Comparison of ENCODE assay signal across 27 cellular contexts in genomic region chr12:89393551-89394121, GRCh38. TPM values are rescaled to one million over a fixed set of nuclear protein-coding genes. Genes with fewer than 3 reads are reported as not detected.
DNase-seq lines count a peak whose midpoint lies in the region; ATAC-seq and TF ChIP-seq lines count a peak whose summit lies in the region.
"Had no signal": no experiment of that assay in that cellular context is flagged by ENCODE, and none has a peak within 500 bp of the region (broad histone marks: within the 10 kb centered on the region; RNA-seq: fewer than 3 reads in every experiment).

No MANE protein-coding gene starts in this region.

- no peak overlapping the region for H2BK120ac ChIP-seq in IMR-90 (ENCODE audit: low read depth, low read length)

- H3K4me2 ChIP-seq in IMR-90 (ENCODE audit: low read depth, low read length), result no peak overlapping the region

- H3K36me3 ChIP-seq in IMR-90 (ENCODE audit: control insufficient read depth, insufficient read depth, low read length), result no peaks in the 10 kb centered on the region
- H3K36me3 ChIP-seq: BLaER1 treated with 17β-estradiol and CSF1 and Interleukin-3, amounts not matched to agents 10 nM and 100 nM; heart right ventricle; SJCRH30; tibial nerve; WERI-Rb-1 had no signal

- H3K27me3 Mint-ChIP-seq in activated T-helper 2 cell treated with anti-CD3 and anti-CD28 coated beads, Interferon-gamma antibody, Interleukin-2, Interleukin-4, amounts not matched to agents 10 μg/mL and 5 μg/mL and 100 μg/mL, durations not matched to agents 14 hours and 24 hours and 36 hours (ENCODE audit: low read depth), result no peaks in the 10 kb centered on the region
- H3K27me3 Mint-ChIP-seq in natural killer cell treated with Interleukin-12 subunit alpha and Interleukin-12 subunit beta and Interleukin-15 and Interleukin-18, amount 100 ng/mL, for 72 hours, result no peaks in the 10 kb centered on the region
- H3K27me3 Mint-ChIP-seq in activated T-cell treated with anti-CD3 and anti-CD28 coated beads, Interleukin-2, amount 50 U/mL, for 72 hours (ENCODE audit: low read depth), result no peaks in the 10 kb centered on the region
- H3K27me3 Mint-ChIP-seq: activated CD4-positive, alpha-beta T cell treated with anti-CD3 and anti-CD28 coated beads, Interleukin-2, amount 10 ng/mL, durations not matched to agents 7 days and 5 days; activated CD8-positive, alpha-beta memory T cell treated with anti-CD3 and anti-CD28 coated beads, Interleukin-2, amount 10 ng/mL, durations not matched to agents 7 days and 5 days; activated naive CD8-positive, alpha-beta T cell; stimulated activated naive CD8-positive, alpha-beta T cell treated with anti-CD3 and anti-CD28 coated beads, Interleukin-15, Interleukin-2, amounts not matched to agents 100 ng/mL and 50 ng/mL, for 24 hours had no signal

- H2BK5ac ChIP-seq in IMR-90 (ENCODE audit: low read depth, low read length, poor library complexity, severe bottlenecking), result no peak overlapping the region

- H2BK20ac ChIP-seq in IMR-90 (ENCODE audit: low read depth, low read length), result no peak overlapping the region

- H3K4me1 Mint-ChIP-seq in activated T-helper 2 cell treated with anti-CD3 and anti-CD28 coated beads, Interferon-gamma antibody, Interleukin-2, Interleukin-4, amounts not matched to agents 10 μg/mL and 5 μg/mL and 100 μg/mL, durations not matched to agents 14 hours and 24 hours and 36 hours (ENCODE audit: low read depth), result peaks cover 45% of the 10 kb centered on the region
- H3K4me1 Mint-ChIP-seq in natural killer cell treated with Interleukin-12 subunit alpha and Interleukin-12 subunit beta and Interleukin-15 and Interleukin-18, amount 100 ng/mL, for 72 hours (ENCODE audit: low read depth in 2 of 2), result peaks cover 53% of the 10 kb centered on the region in 2 donors
- peaks cover 38% of the 10 kb centered on the region for H3K4me1 Mint-ChIP-seq in activated T-cell treated with anti-CD3 and anti-CD28 coated beads, Interleukin-2, amount 50 U/mL, for 72 hours (ENCODE audit: low read depth)

- H3K9me3 Mint-ChIP-seq in activated T-helper 2 cell treated with anti-CD3 and anti-CD28 coated beads, Interferon-gamma antibody, Interleukin-2, Interleukin-4, amounts not matched to agents 10 μg/mL and 5 μg/mL and 100 μg/mL, durations not matched to agents 14 hours and 24 hours and 36 hours, result no peaks in the 10 kb centered on the region
- no peaks in the 10 kb centered on the region for H3K9me3 Mint-ChIP-seq in natural killer cell treated with Interleukin-12 subunit alpha and Interleukin-12 subunit beta and Interleukin-15 and Interleukin-18, amount 100 ng/mL, for 72 hours
- peaks cover 0 to 2% of the 10 kb centered on the region in 2 donors for H3K9me3 Mint-ChIP-seq in activated T-cell treated with anti-CD3 and anti-CD28 coated beads, Interleukin-2, amount 50 U/mL, for 72 hours
- H3K9me3 Mint-ChIP-seq: stimulated activated naive CD8-positive, alpha-beta T cell treated with anti-CD3 and anti-CD28 coated beads, Interleukin-15, Interleukin-2, amounts not matched to agents 100 ng/mL and 50 ng/mL, for 24 hours had no signal

- no peak overlapping the region for H2AFZ ChIP-seq in IMR-90 (replicated peaks; ENCODE audit: low read length, poor library complexity)

- ATAC-seq in IMR-90 (ENCODE audit: low read depth), result no peak
- ATAC-seq in natural killer cell treated with Interleukin-12 subunit alpha and Interleukin-12 subunit beta and Interleukin-15 and Interleukin-18, amount 100 ng/mL, for 72 hours, result peak in 1 of 2 donors; percentile 35
- ATAC-seq in activated T-cell treated with anti-CD3 and anti-CD28 coated beads, Interleukin-2, amount 50 U/mL, for 72 hours (replicated peaks in 1 of 2), result no peak
- ATAC-seq: activated CD8-positive, alpha-beta memory T cell treated with anti-CD3 and anti-CD28 coated beads, Interleukin-2, amount 10 ng/mL, durations not matched to agents 7 days and 5 days had no signal

- TF ChIP-seq POLR2A in IMR-90 (IDR thresholded peaks at IDR 0.05; ENCODE audit: low read depth, low read length), result no peak
- TF ChIP-seq POLR2A in lower leg skin (IDR thresholded peaks at IDR 0.05), result no peak

- CTCF ChIA-PET in IMR-90 (lab: Yijun Ruan, JAX), result no interaction called here

- peak overlapping the region; percentile 1 for H3K27ac Mint-ChIP-seq in activated T-helper 2 cell treated with anti-CD3 and anti-CD28 coated beads, Interferon-gamma antibody, Interleukin-2, Interleukin-4, amounts not matched to agents 10 μg/mL and 5 μg/mL and 100 μg/mL, durations not matched to agents 14 hours and 24 hours and 36 hours
- peak overlapping the region; percentile 2 to 74 for H3K27ac Mint-ChIP-seq in natural killer cell treated with Interleukin-12 subunit alpha and Interleukin-12 subunit beta and Interleukin-15 and Interleukin-18, amount 100 ng/mL, for 72 hours
- no peak overlapping the region for H3K27ac Mint-ChIP-seq in activated T-cell treated with anti-CD3 and anti-CD28 coated beads, Interleukin-2, amount 50 U/mL, for 72 hours
- H3K27ac Mint-ChIP-seq: activated CD4-positive, alpha-beta T cell treated with anti-CD3 and anti-CD28 coated beads, Interleukin-2, amount 10 ng/mL, durations not matched to agents 7 days and 5 days; activated CD8-positive, alpha-beta memory T cell treated with anti-CD3 and anti-CD28 coated beads, Interleukin-2, amount 10 ng/mL, durations not matched to agents 7 days and 5 days; activated naive CD8-positive, alpha-beta T cell; stimulated activated naive CD8-positive, alpha-beta T cell treated with anti-CD3 and anti-CD28 coated beads, Interleukin-15, Interleukin-2, amounts not matched to agents 100 ng/mL and 50 ng/mL, for 24 hours had no signal

- no peak overlapping the region for H4K91ac ChIP-seq in IMR-90 (ENCODE audit: insufficient read depth, low read depth, low read length)

- H3K9ac ChIP-seq in IMR-90 (ENCODE audit: low read depth, low read length), result no peak overlapping the region
- H3K9ac ChIP-seq: BLaER1 treated with 17β-estradiol and CSF1 and Interleukin-3, amounts not matched to agents 10 nM and 100 nM had no signal

- no peak overlapping the region for H3K27ac ChIP-seq in IMR-90 (ENCODE audit: insufficient read depth, low read length)
- H3K27ac ChIP-seq: SJCRH30, tibial nerve, WERI-Rb-1 had no signal

- TF ChIP-seq CTCF in IMR-90 (conservative IDR thresholded peaks at IDR 0.05; ENCODE audit: low read depth, low read length), result no peak
- no peak for TF ChIP-seq CTCF in lower leg skin (IDR thresholded peaks at IDR 0.05)

- WGBS in IMR-90 (ENCODE audit: extremely low coverage in 2 of 2, insufficient read length in 1 of 2), 2 experiments, result 29% methylated on average over 1 of the region's 3 CpGs; no CpG with 5 or more reads in 1 of the 2 experiments
- 57 to 63% methylated on average over 3 of the region's 3 CpGs for WGBS in lower leg skin, 2 donors

- H3K4ac ChIP-seq in IMR-90 (ENCODE audit: low read depth, low read length), result no peak overlapping the region

- in situ Hi-C loops in IMR-90 (cut with MboI; ENCODE audit: low sequenced_read_pairs), result no loop called here

- H3K23ac ChIP-seq in IMR-90 (ENCODE audit: low read depth, low read length), result 0 out of 2 replicates have a peak overlapping the region, but pooled peaks have one; percentile 17

- 0 out of 4 replicates have a peak, but pooled peaks cover 0 to 5% of the 10 kb centered on the region in 2 experiments for H3K79me1 ChIP-seq in IMR-90 (ENCODE audit: low read depth in 1 of 2, low read length in 2 of 2)

- H3K18ac ChIP-seq in IMR-90 (ENCODE audit: low read depth, low read length), result no peak overlapping the region

- H3K4me1 ChIP-seq in IMR-90 (ENCODE audit: control insufficient read depth, insufficient read depth, low read length), result peaks cover 9% of the 10 kb centered on the region

- DNase-seq in AML-193 (lab: John Stamatoyannopoulos, UW) (peak; percentile 43 to 49), IMR-90 (peak; percentile 32), NK-92 (lab: John Stamatoyannopoulos, UW; ENCODE audit: unreplicated experiment) (no peak), lower leg skin (ENCODE audit: low spot score in 2 of 2) (no peak), iPS-NIHi11 (ENCODE audit: low spot score) (no peak)
- DNase-seq in activated T-helper 2 cell treated with anti-CD3 and anti-CD28 coated beads, Interferon-gamma antibody, Interleukin-2, Interleukin-4, amounts not matched to agents 10 μg/mL and 5 μg/mL and 100 μg/mL, durations not matched to agents 14 hours and 24 hours and 36 hours (ENCODE audit: low spot score), result no peak
- no peak for DNase-seq in natural killer cell treated with Interleukin-12 subunit alpha and Interleukin-12 subunit beta and Interleukin-15 and Interleukin-18, amount 100 ng/mL, for 72 hours (ENCODE audit: low spot score)
- no peak for DNase-seq in activated T-cell treated with anti-CD3 and anti-CD28 coated beads, Interleukin-2, amount 50 U/mL, for 72 hours
- DNase-seq: activated CD4-positive, alpha-beta T cell treated with anti-CD3 and anti-CD28 coated beads, Interleukin-2, amount 10 ng/mL, durations not matched to agents 7 days and 5 days; activated CD8-positive, alpha-beta memory T cell treated with anti-CD3 and anti-CD28 coated beads, Interleukin-2, amount 10 ng/mL, durations not matched to agents 7 days and 5 days; cerebellar nuclear complex; GDM1; H7; heart right ventricle; KG1; NCI-H1694 treated with DMSO at 0.1 percent for 48 hours; NCI-H2227 treated with DMSO at 0.1 percent for 48 hours; NCI-H748 treated with DMSO at 0.1 percent for 48 hours; retina; SJCRH30; stimulated activated CD4-positive, alpha-beta T cell treated with anti-CD3 and anti-CD28 coated beads, Interleukin-12 subunit alpha, Interleukin-12 subunit beta, amount 100 ng/mL, for 4 hours; WERI-Rb-1 had no signal

- no peak overlapping the region for H4K5ac ChIP-seq in IMR-90 (ENCODE audit: low read depth, low read length)

- H4K20me1 ChIP-seq in IMR-90 (ENCODE audit: insufficient read depth, low read length), result no peaks in the 10 kb centered on the region
- H4K20me1 ChIP-seq: BLaER1 treated with 17β-estradiol and CSF1 and Interleukin-3, amounts not matched to agents 10 nM and 100 nM had no signal

- H4K8ac ChIP-seq in IMR-90 (ENCODE audit: low read depth in 2 of 2, low read length in 2 of 2), result peak overlapping the region in 1 of 2 experiments; percentile 22; a peak in 1 of 4 replicates

- no peak overlapping the region for H3K4me3 Mint-ChIP-seq in activated T-helper 2 cell treated with anti-CD3 and anti-CD28 coated beads, Interferon-gamma antibody, Interleukin-2, Interleukin-4, amounts not matched to agents 10 μg/mL and 5 μg/mL and 100 μg/mL, durations not matched to agents 14 hours and 24 hours and 36 hours (ENCODE audit: low read depth)
- no peak overlapping the region for H3K4me3 Mint-ChIP-seq in natural killer cell treated with Interleukin-12 subunit alpha and Interleukin-12 subunit beta and Interleukin-15 and Interleukin-18, amount 100 ng/mL, for 72 hours
- no peak overlapping the region for H3K4me3 Mint-ChIP-seq in activated T-cell treated with anti-CD3 and anti-CD28 coated beads, Interleukin-2, amount 50 U/mL, for 72 hours
- H3K4me3 Mint-ChIP-seq: activated CD4-positive, alpha-beta T cell treated with anti-CD3 and anti-CD28 coated beads, Interleukin-2, amount 10 ng/mL, durations not matched to agents 7 days and 5 days; activated CD8-positive, alpha-beta memory T cell treated with anti-CD3 and anti-CD28 coated beads, Interleukin-2, amount 10 ng/mL, durations not matched to agents 7 days and 5 days; activated naive CD8-positive, alpha-beta T cell; stimulated activated naive CD8-positive, alpha-beta T cell treated with anti-CD3 and anti-CD28 coated beads, Interleukin-15, Interleukin-2, amounts not matched to agents 100 ng/mL and 50 ng/mL, for 24 hours had no signal

- H3K9me1 ChIP-seq in IMR-90 (ENCODE audit: insufficient read depth, low read length), result peaks cover 9% of the 10 kb centered on the region

- no peaks in the 10 kb centered on the region for H3K9me3 ChIP-seq in IMR-90 (ENCODE audit: control insufficient read depth, insufficient read depth, low read length)
- H3K9me3 ChIP-seq: BLaER1 treated with 17β-estradiol and CSF1 and Interleukin-3, amounts not matched to agents 10 nM and 100 nM; heart right ventricle; SJCRH30; tibial nerve had no signal

- no peak overlapping the region; the same call in 1 of the 2 replicates for H2AK5ac ChIP-seq in IMR-90 (ENCODE audit: low read depth, low read length)

- H2BK15ac ChIP-seq in IMR-90 (ENCODE audit: low read depth, low read length), result 0 out of 3 replicates have a peak overlapping the region, but pooled peaks have one; percentile 57

- no peak overlapping the region for H2AK9ac ChIP-seq in IMR-90 (replicated peaks; ENCODE audit: low read depth, low read length, poor library complexity)

- intact Hi-C loops in IMR-90 (cut with micrococcal nuclease), result no loop called here
- intact Hi-C loops in activated T-helper 2 cell treated with anti-CD3 and anti-CD28 coated beads, Interferon-gamma antibody, Interleukin-2, Interleukin-4, amounts not matched to agents 10 μg/mL and 5 μg/mL and 100 μg/mL, durations not matched to agents 14 hours and 24 hours and 36 hours (cut with micrococcal nuclease), result loop anchor here (5.0 kb wide), 2 partner anchors 34 to 131 kb away; no protein-coding TSS in a partner anchor
- intact Hi-C loops in lower leg skin (cut with DNase I; ENCODE audit: low total_unique reads), result no loop called here

- dilution Hi-C loops in IMR-90 (cut with HindIII; ENCODE audit: low sequenced_read_pairs, unreplicated experiment), result no loop called here

- POLR2A ChIA-PET in IMR-90 (lab: Charles Lee; ENCODE audit: unreplicated experiment), result interaction anchor here (0.6 kb wide), 1 partner anchor 18 kb away, joined by 13 read pairs; no protein-coding TSS in a partner anchor

- no peak overlapping the region for H3K56ac ChIP-seq in IMR-90 (ENCODE audit: extremely low read depth, insufficient read depth, low read length)

- H3K4me3 ChIP-seq in IMR-90 (ENCODE audit: insufficient read depth, low read depth, low read length) (no peak overlapping the region), lower leg skin (ENCODE audit: low read depth, poor library complexity, severe bottlenecking) (no peak overlapping the region)
- H3K4me3 ChIP-seq: BLaER1 treated with 17β-estradiol and CSF1 and Interleukin-3, amounts not matched to agents 10 nM and 100 nM; heart right ventricle; lung; SJCRH30; tibial nerve had no signal

- peaks cover 19% of the 10 kb centered on the region for H3K36me3 Mint-ChIP-seq in activated T-helper 2 cell treated with anti-CD3 and anti-CD28 coated beads, Interferon-gamma antibody, Interleukin-2, Interleukin-4, amounts not matched to agents 10 μg/mL and 5 μg/mL and 100 μg/mL, durations not matched to agents 14 hours and 24 hours and 36 hours (ENCODE audit: low read depth)
- H3K36me3 Mint-ChIP-seq in natural killer cell treated with Interleukin-12 subunit alpha and Interleukin-12 subunit beta and Interleukin-15 and Interleukin-18, amount 100 ng/mL, for 72 hours, result peaks cover 4% of the 10 kb centered on the region
- peaks cover 0 to 3% of the 10 kb centered on the region in 2 donors for H3K36me3 Mint-ChIP-seq in activated T-cell treated with anti-CD3 and anti-CD28 coated beads, Interleukin-2, amount 50 U/mL, for 72 hours (ENCODE audit: insufficient read depth in 2 of 2)

- TF ChIP-seq RAD21 in IMR-90 (IDR thresholded peaks at IDR 0.05; ENCODE audit: low read length), result no peak

- BruUV-seq in IMR-90 (replicated peaks; lab: Mats Ljungman, UMichigan), result no TSS peak

- no peaks in the 10 kb centered on the region for H3K27me3 ChIP-seq in IMR-90 (ENCODE audit: control insufficient read depth, insufficient read depth, low read length)
- H3K27me3 ChIP-seq: BLaER1 treated with 17β-estradiol and CSF1 and Interleukin-3, amounts not matched to agents 10 nM and 100 nM; heart right ventricle; SJCRH30; tibial nerve had no signal

- H3K14ac ChIP-seq in IMR-90 (replicated peaks; ENCODE audit: low read depth, low read length), result peak overlapping the region; percentile 13; the same call in 1 of the 2 replicates

RNA-seq across cellular contexts. Expression of gene DUSP6, which starts 41.3 kb away (rescaled TPM):
- 70.1 and 78.6 TPM in 2 replicates for total RNA-seq in IMR-90 (2012; rRNA removed)
- 38.5 and 59.0 TPM in 2 replicates for polyA plus RNA-seq in IMR-90 (2012; rRNA removed)
- polyA plus RNA-seq in IMR-90 (2012; cell fraction: cytosol; rRNA removed), result 16.4 and 21.0 TPM in 2 replicates
- polyA plus RNA-seq in IMR-90 (2012; cell fraction: nucleus; rRNA removed; ENCODE audit: low replicate concordance), result 213 and 221 TPM in 2 replicates
- 75.7 and 82.0 TPM in 2 replicates for total RNA-seq in activated T-helper 2 cell treated with anti-CD3 and anti-CD28 coated beads, Interferon-gamma antibody, Interleukin-2, Interleukin-4, amounts not matched to agents 10 μg/mL and 5 μg/mL and 100 μg/mL, durations not matched to agents 14 hours and 24 hours and 36 hours
- total RNA-seq in natural killer cell treated with Interleukin-12 subunit alpha and Interleukin-12 subunit beta and Interleukin-15 and Interleukin-18, amount 100 ng/mL, for 72 hours, result 10 to 100 TPM; 49.4 to 65.9 TPM
- 10 to 100 TPM; 29.6 to 57.5 (median 41.9) TPM for total RNA-seq in lower leg skin
- 100 to 1,000 TPM; 115 to 182 TPM for total RNA-seq in activated T-cell treated with anti-CD3 and anti-CD28 coated beads, Interleukin-2, amount 50 U/mL, for 72 hours

Comparison
In these comparisons a context has a peak if more than half of its experiments do, and no peak if none do; other contexts are left out.
1. DNase-seq: peak in AML-193 (2 of 2) and IMR-90 (single experiment); none in activated T-helper 2 cell treated with anti-CD3 and anti-CD28 coated beads, Interferon-gamma antibody, Interleukin-2, Interleukin-4, amounts not matched to agents 10 μg/mL and 5 μg/mL and 100 μg/mL, durations not matched to agents 14 hours and 24 hours and 36 hours (single experiment), natural killer cell treated with Interleukin-12 subunit alpha and Interleukin-12 subunit beta and Interleukin-15 and Interleukin-18, amount 100 ng/mL, for 72 hours (single experiment), NK-92 (single experiment), lower leg skin (0 of 2), activated T-cell treated with anti-CD3 and anti-CD28 coated beads, Interleukin-2, amount 50 U/mL, for 72 hours (0 of 2) and iPS-NIHi11 (single experiment).